Comparison of ENCODE assay signal across 16 cellular contexts in genomic region chr1:95653598-95653997, GRCh38.
"Had no signal": no experiment of that assay in that cellular context is flagged by ENCODE, and none has a peak within 500 bp of the region (broad histone marks: within the 10 kb centered on the region; RNA-seq: fewer than 3 reads in every experiment).

No MANE protein-coding gene starts in this region.

- H3K27ac ChIP-seq: right lobe of liver, skin epidermis, tibial nerve had no signal

- H3K27me3 ChIP-seq: right lobe of liver, tibial nerve had no signal

- H3K4me1 ChIP-seq: right lobe of liver had no signal

- H3K9me3 ChIP-seq: right lobe of liver, tibial nerve had no signal

- H3K4me3 ChIP-seq: right lobe of liver, skin epidermis, tibial nerve had no signal

- DNase-seq: activated CD4-positive, alpha-beta memory T cell treated with anti-CD3 and anti-CD28 coated beads, Interleukin-2, amount 10 ng/mL, durations not matched to agents 7 days and 5 days; activated CD4-positive, alpha-beta T cell treated with anti-CD3 and anti-CD28 coated beads, Interleukin-2, amount 10 ng/mL, durations not matched to agents 24 days and 14 days; activated effector memory CD4-positive, alpha-beta T cell treated with Interleukin-2 at 50 U/mL for 16 hours; activated naive CD4-positive, alpha-beta T cell treated with anti-CD3 and anti-CD28 coated beads for 36 hours; activated T-cell treated with anti-CD3 and anti-CD28 coated beads, Interleukin-2, amount 50 U/mL, for 72 hours; effector CD4-positive, alpha-beta T cell; erythroblast; foreskin fibroblast; nephron progenitor cell; right lobe of liver; stimulated activated CD4-positive, alpha-beta T cell treated with anti-CD3 and anti-CD28 coated beads, Interleukin-2, amount 100 ng/mL, for 24 hours; stimulated activated naive CD8-positive, alpha-beta T cell treated with anti-CD3 and anti-CD28 coated beads, Interleukin-15, amount 100 ng/mL, for 72 hours had no signal

- H3K36me3 ChIP-seq: right lobe of liver, tibial nerve had no signal

- ATAC-seq: activated CD4-positive, CD25-positive, alpha-beta regulatory T cell treated with anti-CD3 and anti-CD28 coated beads, Interleukin-2, amount 50 U/mL, for 24 hours; activated T-cell treated with anti-CD3 and anti-CD28 coated beads, Interleukin-2, amount 50 U/mL, for 72 hours; right lobe of liver; stimulated activated effector memory CD8-positive, alpha-beta T cell treated with anti-CD3 and anti-CD28 coated beads, Interleukin-12 subunit alpha, Interleukin-12 subunit beta, amount 100 ng/mL, for 72 hours; stimulated activated naive CD8-positive, alpha-beta T cell treated with anti-CD3 and anti-CD28 coated beads, Interleukin-15, amount 100 ng/mL, for 72 hours had no signal
